Comparison of ENCODE assay signal across 10 cellular contexts in genomic region chr1:15168479-15168878, GRCh38. TPM values are rescaled to one million over a fixed set of nuclear protein-coding genes. Genes with fewer than 3 reads are reported as not detected.
A peak's percentile ranks its signal among the peaks of the same experiment; 100 is the strongest.
DNase-seq lines count a peak whose midpoint lies in the region.
"Had no signal": no experiment of that assay in that cellular context is flagged by ENCODE, and none has a peak within 500 bp of the region (broad histone marks: within the 10 kb centered on the region; RNA-seq: fewer than 3 reads in every experiment).

No MANE protein-coding gene starts in this region.

- DNase-seq in A172 (ENCODE audit: low spot score) (peak; percentile 78), HCEC 1CT (peak; percentile 92), amniotic epithelial cell (ENCODE audit: low read depth) (peak; percentile 90), kidney tubule cell (ENCODE audit: low spot score) (peak; percentile 99), NCI-H1694 treated with DMSO at 0.1 percent for 48 hours (lab: John Stamatoyannopoulos, UW) (no peak), NCI-H345 (lab: John Stamatoyannopoulos, UW) (no peak)
- DNase-seq in activated T-cell treated with anti-CD3 and anti-CD28 coated beads, Interleukin-2, amount 50 U/mL, for 1 hour: no peak
- no peak for DNase-seq in stimulated activated CD4-positive, alpha-beta T cell treated with anti-CD3 and anti-CD28 coated beads, Interleukin-12 subunit alpha, Interleukin-12 subunit beta, amount 100 ng/mL, for 4 hours
- DNase-seq: activated CD4-positive, alpha-beta memory T cell treated with anti-CD3 and anti-CD28 coated beads for 36 hours; left cardiac atrium had no signal

RNA-seq across cellular contexts. Expression of gene TMEM51, which starts 14.9 kb away (rescaled TPM):
- total RNA-seq in A172 (2014; rRNA removed; shearing (Covaris generic)): 8.5 and 10.4 TPM in 2 replicates
- total RNA-seq: activated CD4-positive, alpha-beta memory T cell treated with anti-CD3 and anti-CD28 coated beads for 36 hours had no signal

Comparison
In these comparisons a context has a peak if more than half of its experiments do, and no peak if none do; other contexts are left out.
1. DNase-seq: peak in A172 (single experiment), HCEC 1CT (single experiment), amniotic epithelial cell (single experiment) and kidney tubule cell (single experiment); none in activated T-cell treated with anti-CD3 and anti-CD28 coated beads, Interleukin-2, amount 50 U/mL, for 1 hour (single experiment), stimulated activated CD4-positive, alpha-beta T cell treated with anti-CD3 and anti-CD28 coated beads, Interleukin-12 subunit alpha, Interleukin-12 subunit beta, amount 100 ng/mL, for 4 hours (single experiment), NCI-H1694 treated with DMSO at 0.1 percent for 48 hours (single experiment) and NCI-H345 (single experiment).